Comparison of ENCODE assay signal across 8 cellular contexts in the genomic region with DNA sequence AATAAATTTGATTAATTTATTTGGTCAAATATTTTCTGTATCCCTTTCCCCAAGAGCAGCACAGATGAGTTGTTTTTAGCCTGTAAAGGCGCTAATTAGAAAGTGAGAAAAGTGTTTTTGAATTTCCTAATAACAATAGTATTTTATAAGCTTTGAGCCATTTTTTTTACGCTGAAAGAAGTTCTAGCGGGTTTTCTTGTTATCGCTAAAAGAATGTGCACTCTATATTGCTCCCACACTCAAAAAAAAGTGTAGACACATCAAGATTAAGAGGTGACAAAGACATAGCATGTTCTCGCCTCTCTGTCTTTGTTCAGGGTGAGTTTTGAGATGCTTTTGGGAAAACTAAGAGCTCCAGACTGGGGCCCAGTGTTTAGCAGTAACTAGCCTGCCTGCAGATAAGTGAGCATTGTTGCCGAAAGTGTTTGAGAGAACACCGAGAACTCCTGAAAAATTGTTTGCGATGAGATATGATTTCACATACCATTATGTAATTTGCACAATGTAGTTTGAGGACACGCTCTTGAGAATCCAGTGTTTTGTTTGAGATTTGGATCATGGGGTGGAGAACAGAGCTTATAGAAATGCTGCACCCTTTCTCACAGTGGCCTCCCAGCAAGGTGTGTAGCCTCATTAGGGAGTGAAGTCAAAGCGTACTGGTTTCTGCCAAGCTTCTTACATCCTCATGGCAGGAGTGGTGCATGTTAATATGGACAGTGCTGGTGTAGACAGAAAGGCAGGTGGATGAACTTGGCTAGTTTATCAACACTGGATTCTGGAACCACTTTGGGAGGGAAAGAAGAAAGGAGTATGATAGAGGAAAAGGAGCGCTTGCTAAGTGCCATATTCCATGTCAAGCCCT. TPM values are rescaled to one million over a fixed set of nuclear protein-coding genes. Genes with fewer than 3 reads are reported as not detected.
DNase-seq lines count a peak whose midpoint lies in the region; ATAC-seq, FAIRE-seq and TF ChIP-seq lines count a peak whose summit lies in the region.

No MANE protein-coding gene starts in this region.

- TF ChIP-seq EP300 in HepG2 (IDR thresholded peaks at IDR 0.05; ENCODE audit: low read depth in 2 of 2, low read length in 2 of 2) (no peak), HepG2 (CRISPR knock-in tag; IDR thresholded peaks at IDR 0.05; ENCODE audit: borderline replicate concordance) (no peak)

- peaks cover 27% of the 10 kb centered on the region for H3K36me3 Mint-ChIP-seq in activated CD8-positive, alpha-beta memory T cell treated with anti-CD3 and anti-CD28 coated beads, Interleukin-2, amount 10 ng/mL, durations not matched to agents 7 days and 5 days

- H3K79me2 ChIP-seq in HepG2 (ENCODE audit: insufficient read depth, low read length): no peaks in the 10 kb centered on the region

- in situ Hi-C loops in HepG2 (cut with HindIII; ENCODE audit: extremely low pct_ligation_motif_present, low pct_unique_long_range_greater_than_20kb): loop anchor here (5.0 kb wide), 1 partner anchor 60 kb away; no protein-coding TSS in a partner anchor

- POLR2A ChIA-PET in HepG2 (lab: Yijun Ruan, JAX): no interaction called here

- TF ChIP-seq CTCF in HepG2 (CRISPR knock-in tag; IDR thresholded peaks at IDR 0.05): no peak
- TF ChIP-seq CTCF in testis (IDR thresholded peaks at IDR 0.05): no peak

- H3K9ac ChIP-seq in adipocyte (ENCODE audit: low read length): peak overlapping the region; percentile 88
- no peak overlapping the region for H3K9ac ChIP-seq in HepG2 (ENCODE audit: insufficient read depth, low read depth, low read length)

- H3K4me3 ChIP-seq in adipocyte (ENCODE audit: low read length): peak overlapping the region; percentile 89
- peak overlapping the region in 2 of 3 experiments; percentile 84 to 86; a peak in 3 of 6 replicates for H3K4me3 ChIP-seq in HepG2 (replicated peaks in 1 of 3; ENCODE audit: insufficient read depth in 1 of 3, low read depth in 2 of 3, low read length in 3 of 3)
- H3K4me3 ChIP-seq in testis: peak overlapping the region; percentile 77 to 88

- H3K27me3 Mint-ChIP-seq in activated CD8-positive, alpha-beta memory T cell treated with anti-CD3 and anti-CD28 coated beads, Interleukin-2, amount 10 ng/mL, durations not matched to agents 7 days and 5 days: peaks cover 2% of the 10 kb centered on the region

- CTCF ChIA-PET in activated CD8-positive, alpha-beta memory T cell treated with anti-CD3 and anti-CD28 coated beads, Interleukin-2, amount 10 ng/mL, durations not matched to agents 7 days and 5 days (lab: Charles Lee): interaction anchor here (0.8 to 5.5 kb wide), 7 partner anchors 9 to 58 kb away, joined by 3 to 59 read pairs (median 10); no protein-coding TSS in a partner anchor
- CTCF ChIA-PET in HepG2 (lab: Yijun Ruan, JAX; ENCODE audit: low intra/inter-chr PET ratio, low total read pairs): interaction anchor here (1.8 kb wide), 1 partner anchor 57 kb away, joined by 7 read pairs; no protein-coding TSS in a partner anchor

- intact Hi-C loops in HepG2 (cut with micrococcal nuclease; ENCODE audit: unreplicated experiment) (loop anchor here (5.0 kb wide), 1 partner anchor 35 kb away; no protein-coding TSS in a partner anchor), testis (cut with DNase I; ENCODE audit: low total_unique reads) (no loop called here)

- H3K9me3 Mint-ChIP-seq in activated CD8-positive, alpha-beta memory T cell treated with anti-CD3 and anti-CD28 coated beads, Interleukin-2, amount 10 ng/mL, durations not matched to agents 7 days and 5 days (ENCODE audit: low read depth): no peaks in the 10 kb centered on the region

- H3K9me3 ChIP-seq in adipocyte (ENCODE audit: control insufficient read depth, low read length) (no peaks in the 10 kb centered on the region), HepG2 (ENCODE audit: low read length) (no peaks in the 10 kb centered on the region), testis (no peaks in the 10 kb centered on the region)

- no TSS peak for BruUV-seq in HepG2 (replicated peaks; lab: Mats Ljungman, UMichigan)

- no peak for DNase-seq in activated CD8-positive, alpha-beta memory T cell treated with anti-CD3 and anti-CD28 coated beads, Interleukin-2, amount 10 ng/mL, durations not matched to agents 7 days and 5 days
- no peak for DNase-seq in activated CD8-positive, alpha-beta memory T cell treated with anti-CD3 and anti-CD28 coated beads, Interleukin-2, amount 50 U/mL, for 4 hours
- DNase-seq in adipocyte (ENCODE audit: low read depth) (no peak), HepG2 (ENCODE audit: low spot score) (no peak), testis (no peak)

- H2AFZ ChIP-seq in HepG2 (ENCODE audit: low read length): no peak overlapping the region

- no peak for FAIRE-seq in HepG2 (lab: Jason Lieb, UNC)

- H3K36me3 ChIP-seq in adipocyte (ENCODE audit: control insufficient read depth, insufficient read depth, low read length, severe bottlenecking) (no peaks in the 10 kb centered on the region), HepG2 (replicated peaks in 1 of 2; ENCODE audit: control insufficient read depth in 1 of 2, insufficient read depth in 2 of 2, low read length in 2 of 2) (no peaks in the 10 kb centered on the region), testis (ENCODE audit: low read depth, missing control alignments) (no peaks in the 10 kb centered on the region)

- 91% methylated on average over 11 of the region's 11 CpGs for WGBS in HepG2 (ENCODE audit: low lambda C conversion rate)
- 52 to 59% methylated on average over 11 of the region's 11 CpGs for WGBS in testis, 2 donors

- no peak for TF ChIP-seq RAD21 in HepG2 (CRISPR knock-in tag; IDR thresholded peaks at IDR 0.05)

- ATAC-seq in activated CD8-positive, alpha-beta memory T cell treated with anti-CD3 and anti-CD28 coated beads, Interleukin-2, amount 10 ng/mL, durations not matched to agents 7 days and 5 days: no peak
- ATAC-seq in HepG2: no peak
- no peak for ATAC-seq in HG02970 (IDR thresholded peaks at IDR 0.05; ENCODE audit: low FRiP score, unreplicated experiment)
- no peak for ATAC-seq in GM21447 (IDR thresholded peaks at IDR 0.05; ENCODE audit: unreplicated experiment)
- no peak for ATAC-seq in HG03045 (IDR thresholded peaks at IDR 0.05; ENCODE audit: unreplicated experiment)

- no peaks in the 10 kb centered on the region for H4K20me1 ChIP-seq in HepG2 (ENCODE audit: insufficient read depth, low read length)

- peaks cover 56% of the 10 kb centered on the region for H3K4me1 Mint-ChIP-seq in activated CD8-positive, alpha-beta memory T cell treated with anti-CD3 and anti-CD28 coated beads, Interleukin-2, amount 10 ng/mL, durations not matched to agents 7 days and 5 days

- peak overlapping the region; percentile 90 for H3K27ac Mint-ChIP-seq in activated CD8-positive, alpha-beta memory T cell treated with anti-CD3 and anti-CD28 coated beads, Interleukin-2, amount 10 ng/mL, durations not matched to agents 7 days and 5 days

- no peak overlapping the region for H3K27ac ChIP-seq in HepG2 (ENCODE audit: extremely low read length, insufficient read depth, low read length)
- H3K27ac ChIP-seq in testis: no peak overlapping the region

- peak overlapping the region; percentile 97 for H3K4me2 ChIP-seq in HepG2 (ENCODE audit: low read depth, low read length)

- no peak for TF ChIP-seq POLR2A in HepG2 (IDR thresholded peaks at IDR 0.05; ENCODE audit: insufficient read depth in 1 of 2, low read depth in 2 of 2, low read length in 2 of 2)
- no peak for TF ChIP-seq POLR2A in testis (IDR thresholded peaks at IDR 0.05)

- H3K4me1 ChIP-seq in adipocyte (ENCODE audit: control insufficient read depth, insufficient read depth, low read length) (peaks cover 5% of the 10 kb centered on the region), HepG2 (ENCODE audit: insufficient read depth, low read length) (peaks cover 27% of the 10 kb centered on the region), testis (peaks cover 6% of the 10 kb centered on the region)

- H3K4me3 Mint-ChIP-seq in activated CD8-positive, alpha-beta memory T cell treated with anti-CD3 and anti-CD28 coated beads, Interleukin-2, amount 10 ng/mL, durations not matched to agents 7 days and 5 days: peak overlapping the region; percentile 89

- H3K27me3 ChIP-seq in adipocyte (replicated peaks; ENCODE audit: control insufficient read depth, insufficient read depth, low read length) (no peaks in the 10 kb centered on the region), HepG2 (ENCODE audit: control insufficient read depth in 1 of 2, insufficient read depth in 2 of 2, low read length in 2 of 2) (no peaks in the 10 kb centered on the region), testis (no peaks in the 10 kb centered on the region)

TF ChIP-seq in HepG2, 621 proteins besides CTCF, POLR2A, EP300 and RAD21 (continues in another document):
- no peak for TF ChIP-seq KLF11 (CRISPR knock-in tag; IDR thresholded peaks at IDR 0.05)
- no peak for TF ChIP-seq NCOA5 (CRISPR knock-in tag; IDR thresholded peaks at IDR 0.05)
- TF ChIP-seq MEIS2 (CRISPR knock-in tag; IDR thresholded peaks at IDR 0.05): no peak

RNA-seq across cellular contexts. Expression of gene F2R, which starts 1.5 kb away (rescaled TPM):
- 10 to 100 TPM; 39.7 to 44.7 TPM for total RNA-seq in activated CD8-positive, alpha-beta memory T cell treated with anti-CD3 and anti-CD28 coated beads, Interleukin-2, amount 10 ng/mL, durations not matched to agents 7 days and 5 days
- total RNA-seq in HepG2 (2016; rRNA removed; fragmentation: Illumina TruSeq; extraction: Trizol): 4.6 and 8.3 TPM in 2 replicates
- total RNA-seq in HepG2 (2016; cell fraction: cytosol; rRNA removed; fragmentation: Illumina TruSeq; extraction: Trizol; ENCODE audit: low read depth): 0.40 and 0.97 TPM in 2 replicates
- 5.0 and 8.5 TPM in 2 replicates for total RNA-seq in HepG2 (2016; cell fraction: insoluble cytoplasmic fraction; rRNA removed; fragmentation: Illumina TruSeq; extraction: Trizol)
- total RNA-seq in HepG2 (2016; cell fraction: membrane; rRNA removed; fragmentation: Illumina TruSeq; extraction: Trizol): 3.6 and 3.7 TPM in 2 replicates
- 9.1 and 9.6 TPM in 2 replicates for total RNA-seq in HepG2 (2016; cell fraction: nucleus; rRNA removed; fragmentation: Illumina TruSeq; extraction: Trizol)
- 12.3 and 13.6 TPM in 2 replicates for polyA plus RNA-seq in HepG2 (2011; rRNA removed)
- polyA plus RNA-seq in HepG2 (2011; cell fraction: cytosol; rRNA removed): 10.7 and 16.3 TPM in 2 replicates
- polyA plus RNA-seq in HepG2 (2011; cell fraction: nucleus; rRNA removed): 2.4 and 3.8 TPM in 2 replicates
- 5.7 and 5.9 TPM in 2 replicates for polyA plus RNA-seq in HepG2 (2012)
- 0.66 and 0.90 TPM in 2 replicates for polyA plus RNA-seq in HepG2 (2016; cell fraction: cytosol; fragmentation: Illumina TruSeq; extraction: Trizol; ENCODE audit: low read depth)
- 5.5 and 5.8 TPM in 2 replicates for polyA plus RNA-seq in HepG2 (2016; cell fraction: insoluble cytoplasmic fraction; fragmentation: Illumina TruSeq; extraction: Trizol; ENCODE audit: low read depth)
- polyA plus RNA-seq in HepG2 (2016; cell fraction: membrane; fragmentation: Illumina TruSeq; extraction: Trizol; ENCODE audit: low read depth): 1.6 and 2.1 TPM in 2 replicates
- 10.9 and 12.9 TPM in 2 replicates for polyA plus RNA-seq in HepG2 (2016; cell fraction: nucleus; fragmentation: Illumina TruSeq; extraction: Trizol; ENCODE audit: insufficient read depth, low read depth)
- polyA minus RNA-seq in HepG2 (2011; rRNA and poly(A)+ RNA removed; ENCODE audit: low replicate concordance): 1.3 and 28.5 TPM in 2 replicates
- polyA minus RNA-seq in HepG2 (2011; cell fraction: cytosol; rRNA and poly(A)+ RNA removed): 8.1 and 10.8 TPM in 2 replicates
- 4.8 and 6.0 TPM in 2 replicates for polyA minus RNA-seq in HepG2 (2011; cell fraction: nucleus; rRNA and poly(A)+ RNA removed)
- 10 to 100 TPM; 17.9 to 29.9 TPM for total RNA-seq in testis
- 28.0 TPM for polyA plus RNA-seq in testis (ENCODE audit: insufficient read depth, low read depth, low replicate concordance)
